Comparison of ENCODE assay signal across 7 cellular contexts in genomic region chr20:4925842-4926530, GRCh38.
DNase-seq lines count a peak whose midpoint lies in the region; ATAC-seq and TF ChIP-seq lines count a peak whose summit lies in the region.

No MANE protein-coding gene starts in this region.

- no peaks in the 10 kb centered on the region for H3K27me3 Mint-ChIP-seq in endodermal cell (ENCODE audit: insufficient read depth)

- no peak for TF ChIP-seq CTCF in endodermal cell (conservative IDR thresholded peaks at IDR 0.05)

- H3K36me3 Mint-ChIP-seq in endodermal cell (ENCODE audit: low read depth) = no peaks in the 10 kb centered on the region
- H3K36me3 Mint-ChIP-seq in activated naive CD4-positive, alpha-beta T cell treated with anti-CD3 and anti-CD28 coated beads, Interleukin-2, amount 50 U/mL, for 72 hours = no peaks in the 10 kb centered on the region

- peak overlapping the region; percentile 46 for H3K27ac Mint-ChIP-seq in endodermal cell
- peak overlapping the region in 1 of 2 donors; percentile 22 for H3K27ac Mint-ChIP-seq in activated naive CD4-positive, alpha-beta T cell treated with anti-CD3 and anti-CD28 coated beads, Interleukin-2, amount 50 U/mL, for 72 hours

- DNase-seq in NCI-H774 (lab: John Stamatoyannopoulos, UW) (peak; percentile 17), endodermal cell (no peak), lung microvascular endothelial cell (ENCODE audit: low read depth in 2 of 2) (peak; percentile 92 to 97), ureter (ENCODE audit: low spot score) (peak; percentile 78), SKM-1 treated with dmso at 0.1 percent for 144 hours (lab: John Stamatoyannopoulos, UW; ENCODE audit: unreplicated experiment) (no peak), NCI-H1930 (lab: John Stamatoyannopoulos, UW) (no peak)
- no peak for DNase-seq in activated naive CD4-positive, alpha-beta T cell treated with anti-CD3 and anti-CD28 coated beads, Interleukin-2, amount 50 U/mL, for 72 hours (ENCODE audit: low spot score in 2 of 2)

- peaks cover 25% of the 10 kb centered on the region for H3K4me1 Mint-ChIP-seq in endodermal cell

- H3K9me3 ChIP-seq in endodermal cell (ENCODE audit: control insufficient read depth, low read length) = no peaks in the 10 kb centered on the region

- H3K36me3 ChIP-seq in endodermal cell (ENCODE audit: control insufficient read depth, insufficient read depth, low read length) = no peaks in the 10 kb centered on the region

- H3K27ac ChIP-seq in endodermal cell (ENCODE audit: low read depth, low read length) = no peak overlapping the region

- WGBS in endodermal cell (ENCODE audit: insufficient coverage in 1 of 2, insufficient read length in 1 of 2), 2 experiments = 93 to 100% methylated on average over 9 to 15 of the region's 15 CpGs

- no peak overlapping the region for H3K4me3 Mint-ChIP-seq in endodermal cell

- no peak overlapping the region for H3K9ac ChIP-seq in endodermal cell (ENCODE audit: extremely low read depth, low read length, poor library complexity, severe bottlenecking)

- H3K4me3 ChIP-seq in endodermal cell (ENCODE audit: low read length) = no peak overlapping the region

- no peaks in the 10 kb centered on the region for H3K4me1 ChIP-seq in endodermal cell (ENCODE audit: control insufficient read depth, insufficient read depth, low read length)

- H3K27me3 ChIP-seq in endodermal cell (ENCODE audit: control insufficient read depth, insufficient read depth, low read length, poor library complexity, severe bottlenecking) = no peaks in the 10 kb centered on the region

- ATAC-seq in activated naive CD4-positive, alpha-beta T cell treated with anti-CD3 and anti-CD28 coated beads, Interleukin-2, amount 50 U/mL, for 72 hours = no peak

- no peaks in the 10 kb centered on the region for H3K9me3 Mint-ChIP-seq in endodermal cell
- H3K9me3 Mint-ChIP-seq in activated naive CD4-positive, alpha-beta T cell treated with anti-CD3 and anti-CD28 coated beads, Interleukin-2, amount 50 U/mL, for 72 hours = no peaks in the 10 kb centered on the region

Comparison
In these comparisons a context has a peak if more than half of its experiments do, and no peak if none do; other contexts are left out.
1. DNase-seq: peak in NCI-H774 (single experiment), lung microvascular endothelial cell (2 of 2) and ureter (single experiment); none in endodermal cell (single experiment), SKM-1 treated with dmso at 0.1 percent for 144 hours (single experiment), NCI-H1930 (0 of 2) and activated naive CD4-positive, alpha-beta T cell treated with anti-CD3 and anti-CD28 coated beads, Interleukin-2, amount 50 U/mL, for 72 hours (0 of 2).